Comparison of ENCODE assay signal across 1 cellular context in the genomic region with DNA sequence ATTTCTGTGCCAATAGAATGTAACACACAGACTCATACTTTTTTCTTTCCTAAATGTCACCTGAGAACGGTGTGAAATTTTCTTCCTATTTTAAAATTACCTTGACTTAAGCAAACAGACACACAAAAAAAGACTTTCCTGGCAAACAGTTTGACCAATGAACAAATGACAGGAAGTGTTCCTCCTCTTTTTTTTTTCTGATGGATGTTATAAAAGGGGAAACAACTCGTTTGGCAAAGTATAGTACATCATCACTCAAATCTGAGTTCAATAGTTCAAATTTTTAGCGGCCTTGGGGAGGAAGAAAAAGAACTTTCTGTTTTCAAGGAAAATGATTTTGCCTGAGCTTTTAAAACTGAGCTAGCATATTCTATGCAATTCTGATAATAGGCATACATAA.
TF ChIP-seq lines count a peak whose summit lies in the region.

No MANE protein-coding gene starts in this region.

TF ChIP-seq in IMR-90, 13 proteins besides CTCF, POLR2A, EP300 and RAD21:
- TF ChIP-seq CEBPB (IDR thresholded peaks at IDR 0.05; ENCODE audit: low read depth, low read length) (no peak), BHLHE40 (IDR thresholded peaks at IDR 0.05; ENCODE audit: low read depth, low read length) (no peak), MAFK (IDR thresholded peaks at IDR 0.05; ENCODE audit: low read depth, low read length) (no peak), FOS (IDR thresholded peaks at IDR 0.05; ENCODE audit: low read depth, low read length) (no peak), RFX5 (IDR thresholded peaks at IDR 0.05; ENCODE audit: low read depth, low read length) (no peak), RCOR1 (IDR thresholded peaks at IDR 0.05; ENCODE audit: insufficient replicate concordance, low read length) (no peak), MAZ (IDR thresholded peaks at IDR 0.05; ENCODE audit: borderline replicate concordance, low read depth, low read length) (no peak), SMC3 (IDR thresholded peaks at IDR 0.05; ENCODE audit: low read depth, low read length) (no peak), MXI1 (IDR thresholded peaks at IDR 0.05; ENCODE audit: borderline replicate concordance, low read depth, low read length) (no peak), CHD1 (IDR thresholded peaks at IDR 0.05; ENCODE audit: low read depth, low read length) (no peak), NFE2L2 (IDR thresholded peaks at IDR 0.05; ENCODE audit: low read depth, low read length) (no peak)
- TF ChIP-seq, protein P1, sequence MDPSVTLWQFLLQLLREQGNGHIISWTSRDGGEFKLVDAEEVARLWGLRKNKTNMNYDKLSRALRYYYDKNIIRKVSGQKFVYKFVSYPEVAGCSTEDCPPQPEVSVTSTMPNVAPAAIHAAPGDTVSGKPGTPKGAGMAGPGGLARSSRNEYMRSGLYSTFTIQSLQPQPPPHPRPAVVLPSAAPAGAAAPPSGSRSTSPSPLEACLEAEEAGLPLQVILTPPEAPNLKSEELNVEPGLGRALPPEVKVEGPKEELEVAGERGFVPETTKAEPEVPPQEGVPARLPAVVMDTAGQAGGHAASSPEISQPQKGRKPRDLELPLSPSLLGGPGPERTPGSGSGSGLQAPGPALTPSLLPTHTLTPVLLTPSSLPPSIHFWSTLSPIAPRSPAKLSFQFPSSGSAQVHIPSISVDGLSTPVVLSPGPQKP (IDR thresholded peaks at IDR 0.05; ENCODE audit: borderline replicate concordance, low read depth, low read length): no peak
- TF ChIP-seq, protein P2, sequence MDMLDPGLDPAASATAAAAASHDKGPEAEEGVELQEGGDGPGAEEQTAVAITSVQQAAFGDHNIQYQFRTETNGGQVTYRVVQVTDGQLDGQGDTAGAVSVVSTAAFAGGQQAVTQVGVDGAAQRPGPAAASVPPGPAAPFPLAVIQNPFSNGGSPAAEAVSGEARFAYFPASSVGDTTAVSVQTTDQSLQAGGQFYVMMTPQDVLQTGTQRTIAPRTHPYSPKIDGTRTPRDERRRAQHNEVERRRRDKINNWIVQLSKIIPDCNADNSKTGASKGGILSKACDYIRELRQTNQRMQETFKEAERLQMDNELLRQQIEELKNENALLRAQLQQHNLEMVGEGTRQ (IDR thresholded peaks at IDR 0.05; ENCODE audit: low read depth, low read length): no peak
